9 cellular contexts compared by ENCODE assay signal in the genomic region with DNA sequence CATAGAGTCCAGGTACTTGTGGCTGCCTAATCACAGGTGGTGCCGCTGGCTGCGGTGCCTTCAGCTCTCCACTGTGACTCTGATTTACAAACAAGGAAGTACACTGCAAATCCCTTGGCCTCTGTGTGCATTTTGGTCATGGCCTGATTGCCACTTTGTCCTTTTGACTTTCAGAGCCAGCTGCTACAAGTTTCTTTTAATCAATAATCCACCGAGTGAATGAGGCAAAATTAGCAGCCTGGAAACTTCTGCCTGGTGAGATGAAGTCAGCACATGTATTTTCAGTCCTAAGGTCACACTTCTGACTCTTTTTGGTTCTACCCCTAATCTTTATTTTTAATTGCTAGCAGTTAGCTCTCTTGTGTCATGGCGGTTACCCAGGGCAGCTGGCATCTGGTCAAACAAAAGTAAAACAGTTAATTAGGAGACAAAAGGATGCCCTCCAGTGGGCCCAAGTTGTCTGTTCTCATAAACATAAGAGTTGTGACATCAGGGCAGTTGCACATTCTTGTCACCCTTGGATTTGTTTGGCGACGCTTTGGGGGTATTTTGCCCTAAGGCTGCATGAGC.
DNase-seq lines count a peak whose midpoint lies in the region; ATAC-seq, FAIRE-seq and TF ChIP-seq lines count a peak whose summit lies in the region.
"Had no signal": no experiment of that assay in that cellular context is flagged by ENCODE, and none has a peak within 500 bp of the region (broad histone marks: within the 10 kb centered on the region; RNA-seq: fewer than 3 reads in every experiment).

No MANE protein-coding gene starts in this region.

- peak; percentile 3 for DNase-seq in activated CD8-positive, alpha-beta T cell treated with anti-CD3 and anti-CD28 coated beads for 36 hours
- no peak for DNase-seq in activated CD8-positive, alpha-beta T cell treated with anti-CD3 and anti-CD28 coated beads, Interleukin-2, amount 10 ng/mL, durations not matched to agents 7 days and 5 days
- DNase-seq in HT-29 (ENCODE audit: low spot score) = peak; percentile 21
- DNase-seq in amniotic epithelial cell (ENCODE audit: low read depth) = peak; percentile 11
- DNase-seq in ovary = peak in 3 of 5 donors; percentile 40 to 50 (median 43)
- no peak for DNase-seq in stimulated activated naive CD4-positive, alpha-beta T cell (lab: John Stamatoyannopoulos, UW)
- DNase-seq in H54 (ENCODE audit: insufficient read length, low spot score) = no peak
- DNase-seq in LoVo (ENCODE audit: low spot score) = no peak

- H3K27ac Mint-ChIP-seq in activated CD8-positive, alpha-beta T cell treated with anti-CD3 and anti-CD28 coated beads for 36 hours = peak overlapping the region; percentile 1
- no peak overlapping the region for H3K27ac Mint-ChIP-seq in activated CD8-positive, alpha-beta T cell treated with anti-CD3 and anti-CD28 coated beads, Interleukin-2, amount 10 ng/mL, durations not matched to agents 7 days and 5 days

- TF ChIP-seq CTCF in activated CD8-positive, alpha-beta T cell treated with anti-CD3 and anti-CD28 coated beads for 36 hours (IDR thresholded peaks at IDR 0.05) = no peak
- no peak for TF ChIP-seq CTCF in ovary (IDR thresholded peaks at IDR 0.05)

- peaks cover 3% of the 10 kb centered on the region for H3K27me3 Mint-ChIP-seq in activated CD8-positive, alpha-beta T cell treated with anti-CD3 and anti-CD28 coated beads for 36 hours
- H3K27me3 Mint-ChIP-seq in activated CD8-positive, alpha-beta T cell treated with anti-CD3 and anti-CD28 coated beads, Interleukin-2, amount 10 ng/mL, durations not matched to agents 7 days and 5 days (ENCODE audit: low read depth) = peaks cover 2% of the 10 kb centered on the region

- ATAC-seq in activated CD8-positive, alpha-beta T cell treated with anti-CD3 and anti-CD28 coated beads for 36 hours = peak; percentile 10
- ATAC-seq in activated CD8-positive, alpha-beta T cell treated with anti-CD3 and anti-CD28 coated beads, Interleukin-2, amount 10 ng/mL, durations not matched to agents 7 days and 5 days = no peak

- H3K27ac ChIP-seq in ovary = no peak overlapping the region
- H3K27ac ChIP-seq: BLaER1 treated with 17β-estradiol and CSF1 and Interleukin-3, amounts not matched to agents 10 nM and 100 nM had no signal

- POLR2A ChIA-PET in activated CD8-positive, alpha-beta T cell treated with anti-CD3 and anti-CD28 coated beads for 36 hours (lab: Charles Lee) = no interaction called here
- POLR2A ChIA-PET in activated CD8-positive, alpha-beta T cell treated with anti-CD3 and anti-CD28 coated beads, Interleukin-2, amount 10 ng/mL, durations not matched to agents 7 days and 5 days (lab: Charles Lee) = no interaction called here

- no peaks in the 10 kb centered on the region for H3K9me3 ChIP-seq in ovary
- H3K9me3 ChIP-seq: BLaER1 treated with 17β-estradiol and CSF1 and Interleukin-3, amounts not matched to agents 10 nM and 100 nM had no signal

- no peaks in the 10 kb centered on the region for H3K27me3 ChIP-seq in ovary
- H3K27me3 ChIP-seq: BLaER1 treated with 17β-estradiol and CSF1 and Interleukin-3, amounts not matched to agents 10 nM and 100 nM had no signal

- no peak for FAIRE-seq in H54 (lab: Jason Lieb, UNC)

- CTCF ChIA-PET in activated CD8-positive, alpha-beta T cell treated with anti-CD3 and anti-CD28 coated beads for 36 hours (lab: Charles Lee) = no interaction called here
- CTCF ChIA-PET in activated CD8-positive, alpha-beta T cell treated with anti-CD3 and anti-CD28 coated beads, Interleukin-2, amount 10 ng/mL, durations not matched to agents 7 days and 5 days (lab: Charles Lee) = no interaction called here

- TF ChIP-seq EP300 in ovary (IDR thresholded peaks at IDR 0.05) = no peak

- no peaks in the 10 kb centered on the region for H3K36me3 Mint-ChIP-seq in activated CD8-positive, alpha-beta T cell treated with anti-CD3 and anti-CD28 coated beads for 36 hours (ENCODE audit: low read depth)
- H3K36me3 Mint-ChIP-seq in activated CD8-positive, alpha-beta T cell treated with anti-CD3 and anti-CD28 coated beads, Interleukin-2, amount 10 ng/mL, durations not matched to agents 7 days and 5 days (ENCODE audit: low read depth) = no peaks in the 10 kb centered on the region

- WGBS in ovary, 3 donors = 67 to 70% (median 70%) methylated on average over 6 of the region's 6 CpGs

- H3K4me1 Mint-ChIP-seq in activated CD8-positive, alpha-beta T cell treated with anti-CD3 and anti-CD28 coated beads for 36 hours (ENCODE audit: low read depth) = peaks cover 7% of the 10 kb centered on the region
- H3K4me1 Mint-ChIP-seq in activated CD8-positive, alpha-beta T cell treated with anti-CD3 and anti-CD28 coated beads, Interleukin-2, amount 10 ng/mL, durations not matched to agents 7 days and 5 days (ENCODE audit: low read depth) = no peaks in the 10 kb centered on the region

- H3K9me3 Mint-ChIP-seq in activated CD8-positive, alpha-beta T cell treated with anti-CD3 and anti-CD28 coated beads for 36 hours = no peaks in the 10 kb centered on the region
- H3K9me3 Mint-ChIP-seq in activated CD8-positive, alpha-beta T cell treated with anti-CD3 and anti-CD28 coated beads, Interleukin-2, amount 10 ng/mL, durations not matched to agents 7 days and 5 days (ENCODE audit: insufficient read depth) = no peaks in the 10 kb centered on the region

- no peaks in the 10 kb centered on the region for H3K36me3 ChIP-seq in ovary
- H3K36me3 ChIP-seq: BLaER1 treated with 17β-estradiol and CSF1 and Interleukin-3, amounts not matched to agents 10 nM and 100 nM had no signal

- TF ChIP-seq POLR2A in ovary (IDR thresholded peaks at IDR 0.05) (no peak), H54 (IDR thresholded peaks at IDR 0.05; ENCODE audit: low read depth, low read length) (no peak)

- H3K4me3 ChIP-seq in ovary = no peak overlapping the region
- H3K4me3 ChIP-seq: BLaER1 treated with 17β-estradiol and CSF1 and Interleukin-3, amounts not matched to agents 10 nM and 100 nM had no signal

- intact Hi-C loops in activated CD8-positive, alpha-beta T cell treated with anti-CD3 and anti-CD28 coated beads for 36 hours (cut with micrococcal nuclease) = no loop called here
- intact Hi-C loops in ovary (cut with DNase I) = no loop called here

- no peak overlapping the region for H3K4me3 Mint-ChIP-seq in activated CD8-positive, alpha-beta T cell treated with anti-CD3 and anti-CD28 coated beads for 36 hours
- no peak overlapping the region for H3K4me3 Mint-ChIP-seq in activated CD8-positive, alpha-beta T cell treated with anti-CD3 and anti-CD28 coated beads, Interleukin-2, amount 10 ng/mL, durations not matched to agents 7 days and 5 days

- peaks cover 6% of the 10 kb centered on the region for H3K4me1 ChIP-seq in ovary (ENCODE audit: insufficient read depth)

Comparison
In these comparisons a context has a peak if more than half of its experiments do, and no peak if none do; other contexts are left out.
1. DNase-seq: peak in activated CD8-positive, alpha-beta T cell treated with anti-CD3 and anti-CD28 coated beads for 36 hours (single experiment), HT-29 (single experiment), amniotic epithelial cell (single experiment) and ovary (3 of 5); none in activated CD8-positive, alpha-beta T cell treated with anti-CD3 and anti-CD28 coated beads, Interleukin-2, amount 10 ng/mL, durations not matched to agents 7 days and 5 days (single experiment), stimulated activated naive CD4-positive, alpha-beta T cell (0 of 6), H54 (single experiment) and LoVo (single experiment).